Comparison of ENCODE assay signal across 21 cellular contexts in the genomic region with DNA sequence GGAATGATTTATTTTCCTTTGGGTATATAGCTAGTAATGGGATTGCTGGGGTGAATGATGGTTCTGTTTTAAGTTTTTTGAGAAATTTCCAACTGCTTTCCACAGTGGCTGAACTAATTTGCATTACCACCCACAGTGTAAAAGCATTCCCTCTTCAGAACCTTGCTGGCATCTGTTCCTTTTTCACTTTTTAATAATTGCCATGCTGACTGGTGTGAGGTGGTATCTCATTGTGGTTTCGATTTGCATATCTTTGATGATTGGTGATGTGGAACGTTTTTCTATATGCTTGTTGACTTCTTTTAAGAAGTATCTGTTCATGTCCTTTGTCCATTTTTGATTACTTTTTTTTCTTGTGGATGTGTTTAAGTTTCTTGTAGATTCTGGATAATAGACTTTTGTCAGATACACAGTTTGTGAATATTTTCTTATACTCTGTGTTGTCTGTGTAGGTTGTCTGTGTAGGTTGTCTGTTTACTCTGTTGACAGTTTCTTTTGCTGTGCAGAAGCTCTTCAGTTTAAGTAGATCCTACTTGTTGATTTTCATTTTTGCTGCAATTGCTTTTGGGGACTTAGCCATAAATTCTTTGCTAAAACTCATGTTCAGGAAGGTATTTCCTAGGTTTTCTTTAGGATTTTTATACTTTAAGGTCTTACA.
DNase-seq lines count a peak whose midpoint lies in the region; ATAC-seq, FAIRE-seq and TF ChIP-seq lines count a peak whose summit lies in the region.
"Had no signal": no experiment of that assay in that cellular context is flagged by ENCODE, and none has a peak within 500 bp of the region (broad histone marks: within the 10 kb centered on the region; RNA-seq: fewer than 3 reads in every experiment).

No MANE protein-coding gene starts in this region.

- BruUV-seq in GM12878 (replicated peaks; lab: Mats Ljungman, UMichigan), result no TSS peak

- H2AFZ ChIP-seq in GM12878 (ENCODE audit: control insufficient read depth, low read depth, low read length), result no peak overlapping the region

- no peak for TF ChIP-seq EP300 in GM12878 (IDR thresholded peaks at IDR 0.05; ENCODE audit: borderline replicate concordance in 1 of 2, control insufficient read depth in 1 of 2, low read depth in 2 of 2, low read length in 2 of 2)

- SMC1A ChIA-PET in GM12878 (lab: Charles Lee; ENCODE audit: uncharacterized antibody, unreplicated experiment), result no interaction called here

- RAD21 ChIA-PET in GM12878 (lab: Charles Lee; ENCODE audit: unreplicated experiment), result no interaction called here

- DNase-seq in GM12878 (ENCODE audit: low read depth, low spot score) (peak; percentile 8), anterior cingulate cortex (lab: John Stamatoyannopoulos, UW) (no peak), DMS153 (lab: John Stamatoyannopoulos, UW) (no peak), NCI-H1694 (lab: John Stamatoyannopoulos, UW) (no peak), vagina (ENCODE audit: extremely low spot score in 2 of 2) (no peak)
- DNase-seq: activated CD8-positive, alpha-beta memory T cell treated with anti-CD3 and anti-CD28 coated beads, Interleukin-2, amount 10 ng/mL, durations not matched to agents 7 days and 5 days; BE2C; effector memory CD8-positive, alpha-beta T cell; heart right ventricle; IMR-90; kidney; NCI-H1092; NCI-H2171 treated with DMSO at 0.1 percent for 48 hours; psoas muscle; Right ventricle myocardium superior; T-helper 17 cell had no signal

- in situ Hi-C loops in GM12878 (cut with MboI), result no loop called here

- TF ChIP-seq POLR2A in GM12878 (IDR thresholded peaks at IDR 0.05; ENCODE audit: low read depth, low read length), result no peak
- TF ChIP-seq POLR2A in vagina (IDR thresholded peaks at IDR 0.05), result no peak

- no peaks in the 10 kb centered on the region for H3K4me1 ChIP-seq in GM12878 (ENCODE audit: control insufficient read depth, insufficient read depth, low read length)
- no peaks in the 10 kb centered on the region for H3K4me1 ChIP-seq in vagina
- H3K4me1 ChIP-seq: BE2C, psoas muscle, tibial nerve had no signal

- H3K27me3 ChIP-seq in GM12878 (replicated peaks in 1 of 2; ENCODE audit: control insufficient read depth in 2 of 2, insufficient read depth in 2 of 2, low read length in 1 of 2) (no peaks in the 10 kb centered on the region), vagina (no peaks in the 10 kb centered on the region)
- H3K27me3 ChIP-seq: BE2C, heart right ventricle, tibial nerve had no signal

- 0% methylated on average over 2 of the region's 2 CpGs for WGBS in GM12878 (ENCODE audit: insufficient coverage, insufficient replicate concordance, low lambda C conversion rate, missing lambda C conversion rate)

- intact Hi-C loops in GM12878 (cut with micrococcal nuclease; ENCODE audit: unreplicated experiment), result no loop called here
- intact Hi-C loops in vagina (cut with DNase I), result no loop called here

- H3K79me2 ChIP-seq in GM12878 (ENCODE audit: control insufficient read depth, insufficient read depth, low read length), result no peaks in the 10 kb centered on the region

- TF ChIP-seq CTCF in GM12878 (IDR thresholded peaks at IDR 0.05 in 2 of 3, conservative IDR thresholded peaks at IDR 0.05 in 1 of 3; ENCODE audit: control insufficient read depth in 2 of 3, extremely low read depth in 1 of 3, insufficient read depth in 1 of 3, low read depth in 3 of 3, low read length in 3 of 3), result no peak
- no peak for TF ChIP-seq CTCF in vagina (IDR thresholded peaks at IDR 0.05)

- CTCF ChIA-PET in GM12878 (lab: Yijun Ruan, JAX), result no interaction called here

- no peak overlapping the region for H3K4me2 ChIP-seq in GM12878 (ENCODE audit: control insufficient read depth, insufficient read depth)

- POLR2A ChIA-PET in GM12878 (lab: Charles Lee), result no interaction called here

- H4K20me1 ChIP-seq in GM12878 (ENCODE audit: control insufficient read depth, insufficient read depth), result no peaks in the 10 kb centered on the region

- no peak overlapping the region for H3K9ac ChIP-seq in GM12878 (ENCODE audit: control insufficient read depth, insufficient read depth, low read length)

- H3K9me3 ChIP-seq in GM12878 (replicated peaks; ENCODE audit: control insufficient read depth, insufficient read depth, low read length) (no peaks in the 10 kb centered on the region), vagina (no peaks in the 10 kb centered on the region)
- H3K9me3 ChIP-seq: BE2C had no signal

- H3K4me3 ChIP-seq in GM12878, result no peak overlapping the region
- no peak overlapping the region for H3K4me3 ChIP-seq in vagina
- H3K4me3 ChIP-seq: heart right ventricle, psoas muscle, tibial nerve had no signal

- H3K27ac ChIP-seq in GM12878 (ENCODE audit: control insufficient read depth, insufficient read depth) (no peak overlapping the region), vagina (no peak overlapping the region)
- H3K27ac ChIP-seq: heart right ventricle, psoas muscle, tibial nerve had no signal

- FAIRE-seq in GM12878 (lab: Jason Lieb, UNC), result no peak
- FAIRE-seq: kidney had no signal

- no peak for TF ChIP-seq RAD21 in GM12878 (IDR thresholded peaks at IDR 0.05; ENCODE audit: insufficient read depth, low read depth, low read length)

- no peaks in the 10 kb centered on the region for H3K36me3 ChIP-seq in GM12878 (ENCODE audit: control insufficient read depth in 2 of 2, insufficient read depth in 2 of 2, low read length in 1 of 2)
- no peaks in the 10 kb centered on the region for H3K36me3 ChIP-seq in vagina
- H3K36me3 ChIP-seq: BE2C, heart right ventricle, tibial nerve had no signal

- ATAC-seq in GM18867 (IDR thresholded peaks at IDR 0.05; ENCODE audit: unreplicated experiment) (peak; percentile 79), GM21619 (IDR thresholded peaks at IDR 0.05; ENCODE audit: unreplicated experiment) (peak; percentile 45), HG03457 (IDR thresholded peaks at IDR 0.05; ENCODE audit: unreplicated experiment) (peak; percentile 88), GM12878 (peak; percentile 39; the same call in 1 of the 3 replicates)
- ATAC-seq: activated CD4-positive, CD25-positive, alpha-beta regulatory T cell treated with anti-CD3 and anti-CD28 coated beads, Interleukin-2, amount 50 U/mL, for 24 hours; activated CD8-positive, alpha-beta memory T cell treated with anti-CD3 and anti-CD28 coated beads, Interleukin-2, amount 10 ng/mL, durations not matched to agents 7 days and 5 days; effector memory CD8-positive, alpha-beta T cell; heart right ventricle; psoas muscle; T-helper 17 cell had no signal

TF ChIP-seq in GM12878, 131 proteins besides CTCF, POLR2A, EP300 and RAD21 (continues in another document):
- TF ChIP-seq ATF7 (IDR thresholded peaks at IDR 0.05; ENCODE audit: low read depth) (no peak), ETV6 (conservative IDR thresholded peaks at IDR 0.05 in 1 of 2, IDR thresholded peaks at IDR 0.05 in 1 of 2; ENCODE audit: borderline replicate concordance in 1 of 2, low read depth in 1 of 2) (no peak), SP1 (IDR thresholded peaks at IDR 0.05; ENCODE audit: low read depth, low read length) (no peak), SUPT20H (IDR thresholded peaks at IDR 0.05; ENCODE audit: borderline replicate concordance, control insufficient read depth, low read depth, low read length) (no peak)
- TF ChIP-seq, protein P1, sequence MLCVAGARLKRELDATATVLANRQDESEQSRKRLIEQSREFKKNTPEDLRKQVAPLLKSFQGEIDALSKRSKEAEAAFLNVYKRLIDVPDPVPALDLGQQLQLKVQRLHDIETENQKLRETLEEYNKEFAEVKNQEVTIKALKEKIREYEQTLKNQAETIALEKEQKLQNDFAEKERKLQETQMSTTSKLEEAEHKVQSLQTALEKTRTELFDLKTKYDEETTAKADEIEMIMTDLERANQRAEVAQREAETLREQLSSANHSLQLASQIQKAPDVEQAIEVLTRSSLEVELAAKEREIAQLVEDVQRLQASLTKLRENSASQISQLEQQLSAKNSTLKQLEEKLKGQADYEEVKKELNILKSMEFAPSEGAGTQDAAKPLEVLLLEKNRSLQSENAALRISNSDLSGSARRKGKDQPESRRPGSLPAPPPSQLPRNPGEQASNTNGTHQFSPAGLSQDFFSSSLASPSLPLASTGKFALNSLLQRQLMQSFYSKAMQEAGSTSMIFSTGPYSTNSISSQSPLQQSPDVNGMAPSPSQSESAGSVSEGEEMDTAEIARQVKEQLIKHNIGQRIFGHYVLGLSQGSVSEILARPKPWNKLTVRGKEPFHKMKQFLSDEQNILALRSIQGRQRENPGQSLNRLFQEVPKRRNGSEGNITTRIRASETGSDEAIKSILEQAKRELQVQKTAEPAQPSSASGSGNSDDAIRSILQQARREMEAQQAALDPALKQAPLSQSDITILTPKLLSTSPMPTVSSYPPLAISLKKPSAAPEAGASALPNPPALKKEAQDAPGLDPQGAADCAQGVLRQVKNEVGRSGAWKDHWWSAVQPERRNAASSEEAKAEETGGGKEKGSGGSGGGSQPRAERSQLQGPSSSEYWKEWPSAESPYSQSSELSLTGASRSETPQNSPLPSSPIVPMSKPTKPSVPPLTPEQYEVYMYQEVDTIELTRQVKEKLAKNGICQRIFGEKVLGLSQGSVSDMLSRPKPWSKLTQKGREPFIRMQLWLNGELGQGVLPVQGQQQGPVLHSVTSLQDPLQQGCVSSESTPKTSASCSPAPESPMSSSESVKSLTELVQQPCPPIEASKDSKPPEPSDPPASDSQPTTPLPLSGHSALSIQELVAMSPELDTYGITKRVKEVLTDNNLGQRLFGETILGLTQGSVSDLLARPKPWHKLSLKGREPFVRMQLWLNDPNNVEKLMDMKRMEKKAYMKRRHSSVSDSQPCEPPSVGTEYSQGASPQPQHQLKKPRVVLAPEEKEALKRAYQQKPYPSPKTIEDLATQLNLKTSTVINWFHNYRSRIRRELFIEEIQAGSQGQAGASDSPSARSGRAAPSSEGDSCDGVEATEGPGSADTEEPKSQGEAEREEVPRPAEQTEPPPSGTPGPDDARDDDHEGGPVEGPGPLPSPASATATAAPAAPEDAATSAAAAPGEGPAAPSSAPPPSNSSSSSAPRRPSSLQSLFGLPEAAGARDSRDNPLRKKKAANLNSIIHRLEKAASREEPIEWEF (IDR thresholded peaks at IDR 0.05; ENCODE audit: insufficient replicate concordance, low read depth, low read length), result no peak
